ENCODE assay signal across 24 cellular contexts in genomic region chr10:76257816-76258215, GRCh38.
"Had no signal": no experiment of that assay in that cellular context is flagged by ENCODE, and none has a peak within 500 bp of the region (broad histone marks: within the 10 kb centered on the region; RNA-seq: fewer than 3 reads in every experiment).

No MANE protein-coding gene starts in this region.

- H3K4me3 Mint-ChIP-seq: activated B cell treated with CpG ODN at 0.5 μM for 24 hours; activated CD4-positive, alpha-beta T cell treated with anti-CD3 and anti-CD28 coated beads, Interleukin-2, amount 10 ng/mL, durations not matched to agents 7 days and 5 days; activated naive CD8-positive, alpha-beta T cell; activated T-cell treated with anti-CD3 and anti-CD28 coated beads, Interleukin-2, amount 50 U/mL, for 72 hours; central memory CD8-positive, alpha-beta T cell; nephron; T-helper 2 cell treated with Interferon-gamma antibody and Interleukin-4, amounts not matched to agents 5 μg/mL and 100 μg/mL, for 36 hours had no signal

- H3K9me3 ChIP-seq: body of pancreas had no signal

- ATAC-seq: activated T-cell treated with anti-CD3 and anti-CD28 coated beads, Interleukin-2, amount 50 U/mL, for 72 hours; body of pancreas; heart right ventricle; left ventricle myocardium superior had no signal

- H3K4me3 ChIP-seq: body of pancreas, heart right ventricle, right atrium auricular region, skin epidermis, tibial nerve had no signal

- H3K4me1 ChIP-seq: heart right ventricle, right atrium auricular region, tibial nerve had no signal

- H3K4me1 Mint-ChIP-seq: activated B cell treated with CpG ODN at 0.5 μM for 24 hours; activated CD4-positive, alpha-beta T cell treated with anti-CD3 and anti-CD28 coated beads, Interleukin-2, amount 10 ng/mL, durations not matched to agents 7 days and 5 days; central memory CD8-positive, alpha-beta T cell had no signal

- H3K36me3 ChIP-seq: heart right ventricle, right atrium auricular region, tibial nerve had no signal

- FAIRE-seq: frontal cortex had no signal

- DNase-seq: activated B cell treated with CpG ODN at 0.5 μM for 24 hours; activated CD4-positive, alpha-beta T cell treated with anti-CD3 and anti-CD28 coated beads, Interleukin-2, amount 10 ng/mL, durations not matched to agents 7 days and 5 days; activated CD8-positive, alpha-beta memory T cell treated with anti-CD3 and anti-CD28 coated beads, Interleukin-2, amount 50 U/mL, for 48 hours; activated gamma-delta T cell; activated T-cell treated with anti-CD3 and anti-CD28 coated beads, Interleukin-2, amount 50 U/mL, for 72 hours; amniotic stem cell; body of pancreas; cortex of kidney; effector CD4-positive, alpha-beta T cell; heart right ventricle; left ventricle myocardium superior; nucleus accumbens; stimulated activated CD4-positive, alpha-beta T cell treated with anti-CD3 and anti-CD28 coated beads, Interleukin-4, amount 100 ng/mL, for 4 hours; stimulated activated CD8-positive, alpha-beta memory T cell treated with anti-CD3 and anti-CD28 coated beads, Interleukin-4, amount 100 ng/mL, for 48 hours; stimulated activated naive CD4-positive, alpha-beta T cell treated with Interleukin-2 at 50 U/mL for 16 hours; substantia nigra had no signal

- H3K27me3 Mint-ChIP-seq: activated B cell treated with CpG ODN at 0.5 μM for 24 hours; activated CD4-positive, alpha-beta T cell treated with anti-CD3 and anti-CD28 coated beads, Interleukin-2, amount 10 ng/mL, durations not matched to agents 7 days and 5 days; activated naive CD8-positive, alpha-beta T cell; central memory CD8-positive, alpha-beta T cell had no signal

- H3K27ac Mint-ChIP-seq: activated B cell treated with CpG ODN at 0.5 μM for 24 hours; activated CD4-positive, alpha-beta T cell treated with anti-CD3 and anti-CD28 coated beads, Interleukin-2, amount 10 ng/mL, durations not matched to agents 7 days and 5 days; activated naive CD8-positive, alpha-beta T cell; activated T-cell treated with anti-CD3 and anti-CD28 coated beads, Interleukin-2, amount 50 U/mL, for 72 hours; T-helper 2 cell treated with Interferon-gamma antibody and Interleukin-4, amounts not matched to agents 5 μg/mL and 100 μg/mL, for 36 hours had no signal

- H3K27me3 ChIP-seq: body of pancreas, heart right ventricle, right atrium auricular region, tibial nerve had no signal

- H3K36me3 Mint-ChIP-seq: activated naive CD8-positive, alpha-beta T cell had no signal

- H3K27ac ChIP-seq: body of pancreas, heart right ventricle, right atrium auricular region, skin epidermis, tibial nerve had no signal
